In genomic region chr10:97913554-97913953, GRCh38 we compare ENCODE assay signal across 24 cellular contexts.
"Had no signal": no experiment of that assay in that cellular context is flagged by ENCODE, and none has a peak within 500 bp of the region (broad histone marks: within the 10 kb centered on the region; RNA-seq: fewer than 3 reads in every experiment).

No MANE protein-coding gene starts in this region.

- H3K36me3 Mint-ChIP-seq: memory B cell had no signal

- ATAC-seq: esophagus mucosa, gastrocnemius medialis had no signal

- H3K36me3 ChIP-seq: esophagus squamous epithelium, gastrocnemius medialis, heart right ventricle, left ventricle myocardium inferior had no signal

- H3K9me3 ChIP-seq: esophagus squamous epithelium, gastrocnemius medialis, heart right ventricle, left ventricle myocardium inferior, mucosa of descending colon had no signal

- DNase-seq: dermis blood vessel endothelial cell; dorsolateral prefrontal cortex; effector CD4-positive, alpha-beta T cell; effector memory CD4-positive, alpha-beta T cell; erythroblast; esophagus squamous epithelium; foreskin fibroblast; foreskin melanocyte; gastrocnemius medialis; glutamatergic neuron; head of caudate nucleus; heart right ventricle; hippocampal formation; left cardiac atrium; left ventricle myocardium inferior; mammary epithelial cell; mesendoderm; midbrain; mucosa of descending colon had no signal

- H3K27me3 ChIP-seq: dorsolateral prefrontal cortex, gastrocnemius medialis had no signal

- H3K27ac Mint-ChIP-seq: memory B cell had no signal

- H3K4me3 Mint-ChIP-seq: memory B cell had no signal

- H3K4me3 ChIP-seq: coronary artery, dorsolateral prefrontal cortex, esophagus squamous epithelium, gastrocnemius medialis, heart right ventricle, left ventricle myocardium inferior, lung, mucosa of descending colon had no signal

- H3K27ac ChIP-seq: coronary artery, dorsolateral prefrontal cortex, epithelial cell of prostate, esophagus squamous epithelium, gastrocnemius medialis, heart right ventricle, left ventricle myocardium inferior had no signal

- H3K4me1 Mint-ChIP-seq: memory B cell had no signal

- H3K9me3 Mint-ChIP-seq: memory B cell had no signal
